In genomic region chrX:96453139-96453538, GRCh38 we compare ENCODE assay signal across 11 cellular contexts.
DNase-seq lines count a peak whose midpoint lies in the region; ATAC-seq, FAIRE-seq and TF ChIP-seq lines count a peak whose summit lies in the region.
"Had no signal": no experiment of that assay in that cellular context is flagged by ENCODE, and none has a peak within 500 bp of the region (broad histone marks: within the 10 kb centered on the region; RNA-seq: fewer than 3 reads in every experiment).

No MANE protein-coding gene starts in this region.

- no peak overlapping the region for H3T11ph ChIP-seq in H9 (ENCODE audit: low read length)

- H3K27me3 ChIP-seq in prostate gland (replicated peaks; ENCODE audit: insufficient read depth) (no peaks in the 10 kb centered on the region), H9 (ENCODE audit: insufficient read depth, low read length) (no peaks in the 10 kb centered on the region), neuronal stem cell (ENCODE audit: control insufficient read depth in 3 of 3, insufficient read depth in 3 of 3, low read depth in 1 of 3, low read length in 3 of 3) (no peaks in the 10 kb centered on the region)
- H3K27me3 ChIP-seq: brain microvascular endothelial cell had no signal

- no peaks in the 10 kb centered on the region for H4K20me1 ChIP-seq in H9 (ENCODE audit: control insufficient read depth, insufficient read depth, insufficient read length)

- no peak overlapping the region for H3K4me3 Mint-ChIP-seq in activated CD4-positive, alpha-beta memory T cell treated with anti-CD3 and anti-CD28 coated beads for 36 hours
- no peak overlapping the region for H3K4me3 Mint-ChIP-seq in H9

- H3K9me3 ChIP-seq in prostate gland (no peaks in the 10 kb centered on the region), H9 (ENCODE audit: control insufficient read depth, low read depth, low read length) (no peaks in the 10 kb centered on the region), neuronal stem cell (replicated peaks in 1 of 2; ENCODE audit: control insufficient read depth in 2 of 2, insufficient read depth in 1 of 2, low read depth in 1 of 2, low read length in 2 of 2) (no peaks in the 10 kb centered on the region)

- no peak overlapping the region for H2BK20ac ChIP-seq in H9 (ENCODE audit: low read depth, low read length, poor library complexity, severe bottlenecking)

- peak; percentile 97 for FAIRE-seq in RCC 7860 (lab: Jason Lieb, UNC)

- no peaks in the 10 kb centered on the region for H3K23me2 ChIP-seq in H9 (ENCODE audit: insufficient read length, low read depth, low read length, poor library complexity, severe bottlenecking)

- H3K36me3 ChIP-seq in prostate gland (no peaks in the 10 kb centered on the region), neuronal stem cell (replicated peaks in 1 of 2; ENCODE audit: control insufficient read depth in 2 of 2, insufficient read depth in 2 of 2, low read length in 2 of 2) (no peaks in the 10 kb centered on the region)
- H3K36me3 ChIP-seq: brain microvascular endothelial cell had no signal

- H3K9ac ChIP-seq in H9 (ENCODE audit: extremely low read depth, insufficient read length, low read length) (no peak overlapping the region), neuronal stem cell (ENCODE audit: low read depth, low read length, poor library complexity) (no peak overlapping the region)

- H2AK5ac ChIP-seq in H9 (ENCODE audit: insufficient read length, low read length) (no peak overlapping the region), neuronal stem cell (ENCODE audit: low read depth, low read length) (no peak overlapping the region)

- POLR2A ChIA-PET in activated CD4-positive, alpha-beta memory T cell treated with anti-CD3 and anti-CD28 coated beads for 36 hours (lab: Charles Lee) = no interaction called here

- H2BK12ac ChIP-seq in H9 (ENCODE audit: insufficient read length, low read depth, low read length) (no peak overlapping the region), neuronal stem cell (ENCODE audit: low read length) (no peak overlapping the region)

- H3K9me3 Mint-ChIP-seq in activated CD4-positive, alpha-beta memory T cell treated with anti-CD3 and anti-CD28 coated beads for 36 hours = no peaks in the 10 kb centered on the region
- H3K9me3 Mint-ChIP-seq in H9 = no peaks in the 10 kb centered on the region

- no peaks in the 10 kb centered on the region for H3K27me3 Mint-ChIP-seq in activated CD4-positive, alpha-beta memory T cell treated with anti-CD3 and anti-CD28 coated beads for 36 hours
- H3K27me3 Mint-ChIP-seq in H9 (ENCODE audit: low read depth) = no peaks in the 10 kb centered on the region

- no peak overlapping the region for H3K18ac ChIP-seq in H9 (ENCODE audit: insufficient read length, low read depth, low read length)
- H3K18ac ChIP-seq in neuronal stem cell (ENCODE audit: low read length) = no peak overlapping the region

- H3K79me2 ChIP-seq in H9 (ENCODE audit: insufficient read depth, low read length) = no peaks in the 10 kb centered on the region

- H2BK5ac ChIP-seq in H9 (ENCODE audit: insufficient read length, low read length) (no peak overlapping the region), neuronal stem cell (ENCODE audit: low read length) (no peak overlapping the region)

- H3K27ac Mint-ChIP-seq in activated CD4-positive, alpha-beta memory T cell treated with anti-CD3 and anti-CD28 coated beads for 36 hours = no peak overlapping the region
- H3K27ac Mint-ChIP-seq in H9 = no peak overlapping the region

- no peaks in the 10 kb centered on the region for H3K4me1 Mint-ChIP-seq in activated CD4-positive, alpha-beta memory T cell treated with anti-CD3 and anti-CD28 coated beads for 36 hours (ENCODE audit: low read depth)
- no peaks in the 10 kb centered on the region for H3K4me1 Mint-ChIP-seq in H9

- no peak overlapping the region for H2BK120ac ChIP-seq in H9 (ENCODE audit: low read depth, low read length, poor library complexity, severe bottlenecking)
- no peak overlapping the region for H2BK120ac ChIP-seq in neuronal stem cell (ENCODE audit: low read depth, low read length)

- H3K4me1 ChIP-seq in prostate gland (replicated peaks) = no peaks in the 10 kb centered on the region
- no peaks in the 10 kb centered on the region for H3K4me1 ChIP-seq in H9 (ENCODE audit: insufficient read depth, low read length)
- H3K4me1 ChIP-seq in neuronal stem cell (ENCODE audit: control insufficient read depth in 2 of 2, insufficient read depth in 1 of 2, low read depth in 1 of 2, low read length in 2 of 2) = no peaks in the 10 kb centered on the region

- no peak for TF ChIP-seq POLR2A in prostate gland (IDR thresholded peaks at IDR 0.05)

- H2AFZ ChIP-seq in H9 (ENCODE audit: low read length) = no peak overlapping the region
- H2AFZ ChIP-seq in neuronal stem cell (ENCODE audit: low read length) = no peak overlapping the region

- 61% methylated on average over 3 of the region's 3 CpGs for WGBS in prostate gland
- WGBS in H9 (ENCODE audit: extremely low coverage, insufficient read length, low lambda C conversion rate) = no CpG with 5 or more reads among the region's 3 CpGs
- no CpG with 5 or more reads among the region's 3 CpGs for WGBS in neuronal stem cell (ENCODE audit: extremely low coverage in 2 of 2, insufficient read length in 2 of 2, insufficient replicate concordance in 1 of 2), 2 donors

- H3K23ac ChIP-seq in H9 (ENCODE audit: insufficient read length, low read depth, low read length) (no peak overlapping the region), neuronal stem cell (ENCODE audit: low read depth, low read length, poor library complexity) (no peak overlapping the region)

- intact Hi-C loops in prostate gland (cut with DNase I) = no loop called here
- intact Hi-C loops in activated CD4-positive, alpha-beta memory T cell treated with anti-CD3 and anti-CD28 coated beads for 36 hours (cut with micrococcal nuclease) = no loop called here

- CTCF ChIA-PET in activated CD4-positive, alpha-beta memory T cell treated with anti-CD3 and anti-CD28 coated beads for 36 hours (lab: Charles Lee) = no interaction called here

- no peaks in the 10 kb centered on the region for H3K36me3 Mint-ChIP-seq in activated CD4-positive, alpha-beta memory T cell treated with anti-CD3 and anti-CD28 coated beads for 36 hours
- H3K36me3 Mint-ChIP-seq in H9 (ENCODE audit: insufficient read depth in 1 of 3, low read depth in 3 of 3) = no peaks in the 10 kb centered on the region

- DNase-seq in GM10266 (ENCODE audit: extremely low spot score) = peak; percentile 2
- DNase-seq in RCC 7860 (ENCODE audit: low spot score) = peak; percentile 56
- DNase-seq in prostate gland (ENCODE audit: low spot score) = no peak
- DNase-seq in activated CD4-positive, alpha-beta memory T cell treated with anti-CD3 and anti-CD28 coated beads for 36 hours = no peak
- no peak for DNase-seq in H9
- no peak for DNase-seq in neuronal stem cell (ENCODE audit: low spot score)
- DNase-seq: brain microvascular endothelial cell, NCI-H446 had no signal

- no peak overlapping the region for H2BK15ac ChIP-seq in H9 (ENCODE audit: low read depth, low read length)
- H2BK15ac ChIP-seq in neuronal stem cell (ENCODE audit: low read length) = no peak overlapping the region

- no peak overlapping the region for H4K8ac ChIP-seq in H9 (replicated peaks; ENCODE audit: insufficient read length, low read depth, low read length)
- no peak overlapping the region for H4K8ac ChIP-seq in neuronal stem cell (ENCODE audit: low read depth, low read length)

- H3K27ac ChIP-seq in prostate gland (no peak overlapping the region), H9 (ENCODE audit: insufficient read length, low read depth, low read length) (no peak overlapping the region), neuronal stem cell (replicated peaks; ENCODE audit: low read length) (no peak overlapping the region)
- H3K27ac ChIP-seq: brain microvascular endothelial cell had no signal

- H3K4me3 ChIP-seq in prostate gland (no peak overlapping the region), neuronal stem cell (ENCODE audit: low read length in 2 of 2) (no peak overlapping the region)
- H3K4me3 ChIP-seq: lung had no signal

- no peak overlapping the region for H3K56ac ChIP-seq in H9 (ENCODE audit: insufficient read length, low read depth, low read length)

- no peak overlapping the region for H4K5ac ChIP-seq in H9 (ENCODE audit: insufficient read length, low read depth, low read length)

- H3K4me2 ChIP-seq in H9 (ENCODE audit: insufficient read depth, insufficient read length, low read length) (no peak overlapping the region), neuronal stem cell (ENCODE audit: insufficient read depth, low read length, poor library complexity, severe bottlenecking) (no peak overlapping the region)

- no peak overlapping the region for H4K91ac ChIP-seq in H9 (ENCODE audit: insufficient read length, low read depth, low read length)
- H4K91ac ChIP-seq in neuronal stem cell (ENCODE audit: low read depth, low read length, poor library complexity) = no peak overlapping the region

- H3K14ac ChIP-seq in H9 (ENCODE audit: insufficient read depth, low read length) = no peak overlapping the region
- no peak overlapping the region for H3K14ac ChIP-seq in neuronal stem cell (ENCODE audit: low read length)

- no peaks in the 10 kb centered on the region for H3K79me1 ChIP-seq in H9 (ENCODE audit: insufficient read depth, low read depth, low read length, poor library complexity, severe bottlenecking)
- no peaks in the 10 kb centered on the region for H3K79me1 ChIP-seq in neuronal stem cell (ENCODE audit: low read depth, low read length)

- H3K4ac ChIP-seq in H9 (ENCODE audit: low read depth, low read length) = no peak overlapping the region
- no peak overlapping the region for H3K4ac ChIP-seq in neuronal stem cell (ENCODE audit: low read length)

- ATAC-seq in GM19463 (IDR thresholded peaks at IDR 0.05; ENCODE audit: unreplicated experiment) = peak; percentile 78
- peak; percentile 78 for ATAC-seq in HG02970 (IDR thresholded peaks at IDR 0.05; ENCODE audit: low FRiP score, unreplicated experiment)

- TF ChIP-seq CTCF in GM10266 (IDR thresholded peaks at IDR 0.05; ENCODE audit: control insufficient read depth, insufficient read depth, low read depth, missing control alignments) = no peak
- TF ChIP-seq CTCF in prostate gland (IDR thresholded peaks at IDR 0.05) = no peak
- no peak for TF ChIP-seq CTCF in H9 (conservative IDR thresholded peaks at IDR 0.05)

Comparison
In these comparisons a context has a peak if more than half of its experiments do, and no peak if none do; other contexts are left out.
1. DNase-seq: peak in GM10266 (single experiment) and RCC 7860 (single experiment); none in prostate gland (single experiment), activated CD4-positive, alpha-beta memory T cell treated with anti-CD3 and anti-CD28 coated beads for 36 hours (single experiment), H9 (single experiment) and neuronal stem cell (single experiment).